Comparison of ENCODE assay signal across 36 cellular contexts in the genomic region with DNA sequence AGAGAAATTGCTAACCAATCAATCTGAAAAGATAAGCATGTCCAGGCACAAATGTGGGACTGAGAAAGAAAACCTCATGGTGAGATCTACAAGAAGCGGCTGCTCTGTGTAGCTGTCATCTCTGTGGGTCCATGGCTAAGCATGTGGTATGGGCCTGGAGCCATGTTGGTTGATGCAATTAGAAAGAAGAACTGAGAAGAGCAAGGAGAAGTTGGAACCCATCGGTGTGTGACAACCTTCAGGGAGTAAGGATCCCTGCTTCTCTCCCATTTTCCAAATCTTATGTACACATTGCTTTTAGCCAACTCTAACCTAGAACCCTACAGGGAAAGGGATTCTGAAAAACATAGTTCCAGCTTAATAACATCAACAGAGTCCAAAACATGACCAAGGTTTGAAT.
"Had no signal": no experiment of that assay in that cellular context is flagged by ENCODE, and none has a peak within 500 bp of the region (broad histone marks: within the 10 kb centered on the region; RNA-seq: fewer than 3 reads in every experiment).

No MANE protein-coding gene starts in this region.

- H3K27me3 Mint-ChIP-seq: activated B cell treated with CpG ODN at 0.5 μM for 24 hours; activated CD4-positive, alpha-beta memory T cell treated with anti-CD3 and anti-CD28 coated beads for 36 hours; activated CD4-positive, alpha-beta T cell treated with anti-CD3 and anti-CD28 coated beads, Interleukin-2, amount 10 ng/mL, durations not matched to agents 24 days and 14 days; activated CD8-positive, alpha-beta memory T cell treated with anti-CD3 and anti-CD28 coated beads, Interleukin-2, amount 10 ng/mL, durations not matched to agents 7 days and 5 days; activated CD8-positive, alpha-beta T cell treated with anti-CD3 and anti-CD28 coated beads for 36 hours; activated naive CD4-positive, alpha-beta T cell treated with anti-CD3 and anti-CD28 coated beads, Interleukin-2, amount 10 ng/mL, durations not matched to agents 7 days and 5 days; activated naive CD4-positive, alpha-beta T cell treated with anti-CD3 and anti-CD28 coated beads, Interleukin-2, amount 50 U/mL, for 24 hours; activated naive CD8-positive, alpha-beta T cell; activated naive CD8-positive, alpha-beta T cell treated with anti-CD3 and anti-CD28 coated beads, Interleukin-2, amount 10 ng/mL, durations not matched to agents 7 days and 5 days; activated naive CD8-positive, alpha-beta T cell treated with anti-CD3 and anti-CD28 coated beads, Interleukin-2, amount 50 U/mL, for 24 hours; activated T-cell treated with anti-CD3 and anti-CD28 coated beads, Interleukin-2, amount 50 U/mL, for 24 hours; central memory CD8-positive, alpha-beta T cell had no signal

- H3K4me1 ChIP-seq: ascending aorta had no signal

- H3K4me1 Mint-ChIP-seq: activated B cell treated with CpG ODN at 0.5 μM for 24 hours; activated CD4-positive, alpha-beta T cell treated with anti-CD3 and anti-CD28 coated beads, Interleukin-2, amount 10 ng/mL, durations not matched to agents 24 days and 14 days; activated CD8-positive, alpha-beta memory T cell treated with anti-CD3 and anti-CD28 coated beads, Interleukin-2, amount 10 ng/mL, durations not matched to agents 7 days and 5 days; activated naive CD4-positive, alpha-beta T cell treated with anti-CD3 and anti-CD28 coated beads, Interleukin-2, amount 10 ng/mL, durations not matched to agents 7 days and 5 days; activated naive CD4-positive, alpha-beta T cell treated with anti-CD3 and anti-CD28 coated beads, Interleukin-2, amount 50 U/mL, for 24 hours; activated naive CD8-positive, alpha-beta T cell treated with anti-CD3 and anti-CD28 coated beads, Interleukin-2, amount 10 ng/mL, durations not matched to agents 7 days and 5 days; activated naive CD8-positive, alpha-beta T cell treated with anti-CD3 and anti-CD28 coated beads, Interleukin-2, amount 50 U/mL, for 24 hours; brain; central memory CD8-positive, alpha-beta T cell had no signal

- H3K4me3 Mint-ChIP-seq: activated B cell treated with CpG ODN at 0.5 μM for 24 hours; activated CD4-positive, alpha-beta memory T cell treated with anti-CD3 and anti-CD28 coated beads for 36 hours; activated CD4-positive, alpha-beta T cell treated with anti-CD3 and anti-CD28 coated beads, Interleukin-2, amount 10 ng/mL, durations not matched to agents 24 days and 14 days; activated CD8-positive, alpha-beta memory T cell treated with anti-CD3 and anti-CD28 coated beads, Interleukin-2, amount 10 ng/mL, durations not matched to agents 7 days and 5 days; activated CD8-positive, alpha-beta T cell treated with anti-CD3 and anti-CD28 coated beads for 36 hours; activated naive CD4-positive, alpha-beta T cell treated with anti-CD3 and anti-CD28 coated beads, Interleukin-2, amount 10 ng/mL, durations not matched to agents 7 days and 5 days; activated naive CD4-positive, alpha-beta T cell treated with anti-CD3 and anti-CD28 coated beads, Interleukin-2, amount 50 U/mL, for 24 hours; activated naive CD8-positive, alpha-beta T cell; activated naive CD8-positive, alpha-beta T cell treated with anti-CD3 and anti-CD28 coated beads, Interleukin-2, amount 10 ng/mL, durations not matched to agents 7 days and 5 days; activated naive CD8-positive, alpha-beta T cell treated with anti-CD3 and anti-CD28 coated beads, Interleukin-2, amount 50 U/mL, for 24 hours; activated T-cell treated with anti-CD3 and anti-CD28 coated beads, Interleukin-2, amount 50 U/mL, for 24 hours; brain; central memory CD8-positive, alpha-beta T cell; T-helper 1 cell treated with Interleukin-12 subunit alpha and Interleukin-12 subunit beta and Interleukin-4 antibody, amounts not matched to agents 30 μg/mL and 1 μg/mL, for 36 hours; T-helper 2 cell treated with Interferon-gamma antibody and Interleukin-4, amounts not matched to agents 5 μg/mL and 100 μg/mL, for 36 hours had no signal

- H3K4me3 ChIP-seq: ascending aorta, cardiac muscle cell had no signal

- H3K9me3 ChIP-seq: ascending aorta had no signal

- H3K36me3 Mint-ChIP-seq: activated CD4-positive, alpha-beta memory T cell treated with anti-CD3 and anti-CD28 coated beads for 36 hours; activated CD8-positive, alpha-beta memory T cell treated with anti-CD3 and anti-CD28 coated beads, Interleukin-2, amount 10 ng/mL, durations not matched to agents 7 days and 5 days; activated naive CD4-positive, alpha-beta T cell treated with anti-CD3 and anti-CD28 coated beads, Interleukin-2, amount 10 ng/mL, durations not matched to agents 7 days and 5 days; activated naive CD4-positive, alpha-beta T cell treated with anti-CD3 and anti-CD28 coated beads, Interleukin-2, amount 50 U/mL, for 24 hours; activated naive CD8-positive, alpha-beta T cell; activated naive CD8-positive, alpha-beta T cell treated with anti-CD3 and anti-CD28 coated beads, Interleukin-2, amount 10 ng/mL, durations not matched to agents 7 days and 5 days; brain had no signal

- ATAC-seq: activated CD8-positive, alpha-beta memory T cell treated with anti-CD3 and anti-CD28 coated beads, Interleukin-2, amount 10 ng/mL, durations not matched to agents 7 days and 5 days; activated CD8-positive, alpha-beta T cell treated with anti-CD3 and anti-CD28 coated beads for 36 hours; activated naive CD8-positive, alpha-beta T cell treated with anti-CD3 and anti-CD28 coated beads, Interleukin-2, amount 50 U/mL, for 24 hours had no signal

- H3K9me3 Mint-ChIP-seq: activated CD4-positive, alpha-beta T cell treated with anti-CD3 and anti-CD28 coated beads, Interleukin-2, amount 10 ng/mL, durations not matched to agents 24 days and 14 days had no signal

- H3K36me3 ChIP-seq: ascending aorta, cardiac muscle cell had no signal

- FAIRE-seq: bronchial epithelial cell, TTC549 had no signal

- DNase-seq: activated B cell treated with CpG ODN at 0.5 μM for 24 hours; activated CD4-positive, alpha-beta memory T cell treated with anti-CD3 and anti-CD28 coated beads for 36 hours; activated CD4-positive, alpha-beta T cell treated with anti-CD3 and anti-CD28 coated beads for 4 hours; activated CD4-positive, alpha-beta T cell treated with anti-CD3 and anti-CD28 coated beads, Interleukin-2, amount 10 ng/mL, durations not matched to agents 24 days and 14 days; activated CD4-positive, alpha-beta T cell treated with anti-CD3 and anti-CD28 coated beads, Interleukin-2, amount 50 U/mL, for 1 hour; activated CD4-positive, alpha-beta T cell treated with anti-CD3 and anti-CD28 coated beads, Interleukin-2, amount 50 U/mL, for 4 hours; activated CD4-positive, CD25-positive, alpha-beta regulatory T cell treated with anti-CD3 and anti-CD28 coated beads, Interleukin-2, amount 50 U/mL, for 72 hours; activated CD8-positive, alpha-beta memory T cell treated with anti-CD3 and anti-CD28 coated beads, Interleukin-2, amount 10 ng/mL, durations not matched to agents 7 days and 5 days; activated CD8-positive, alpha-beta memory T cell treated with anti-CD3 and anti-CD28 coated beads, Interleukin-2, amount 50 U/mL, for 48 hours; activated CD8-positive, alpha-beta T cell treated with anti-CD3 and anti-CD28 coated beads for 36 hours; activated effector memory CD4-positive, alpha-beta T cell treated with Interleukin-2 at 50 U/mL for 16 hours; activated gamma-delta T cell; activated naive CD4-positive, alpha-beta T cell treated with anti-CD3 and anti-CD28 coated beads, Interleukin-2, amount 10 ng/mL, durations not matched to agents 7 days and 5 days; activated naive CD4-positive, alpha-beta T cell treated with Interleukin-2 at 50 U/mL for 16 hours; activated naive CD8-positive, alpha-beta T cell treated with anti-CD3 and anti-CD28 coated beads, Interleukin-2, amount 10 ng/mL, durations not matched to agents 7 days and 5 days; activated naive CD8-positive, alpha-beta T cell treated with anti-CD3 and anti-CD28 coated beads, Interleukin-2, amount 50 U/mL, for 24 hours; activated T-cell treated with anti-CD3 and anti-CD28 coated beads, Interleukin-2, amount 50 U/mL, for 24 hours; activated T-cell treated with anti-CD3 and anti-CD28 coated beads, Interleukin-2, amount 50 U/mL, for 48 hours; amygdala; anterior cingulate cortex; caudate nucleus; cerebellar nuclear complex; T-helper 2 cell; T-helper 9 cell had no signal

- H3K27ac Mint-ChIP-seq: activated B cell treated with CpG ODN at 0.5 μM for 24 hours; activated CD4-positive, alpha-beta memory T cell treated with anti-CD3 and anti-CD28 coated beads for 36 hours; activated CD4-positive, alpha-beta T cell treated with anti-CD3 and anti-CD28 coated beads, Interleukin-2, amount 10 ng/mL, durations not matched to agents 24 days and 14 days; activated CD8-positive, alpha-beta memory T cell treated with anti-CD3 and anti-CD28 coated beads, Interleukin-2, amount 10 ng/mL, durations not matched to agents 7 days and 5 days; activated CD8-positive, alpha-beta T cell treated with anti-CD3 and anti-CD28 coated beads for 36 hours; activated naive CD4-positive, alpha-beta T cell treated with anti-CD3 and anti-CD28 coated beads, Interleukin-2, amount 10 ng/mL, durations not matched to agents 7 days and 5 days; activated naive CD4-positive, alpha-beta T cell treated with anti-CD3 and anti-CD28 coated beads, Interleukin-2, amount 50 U/mL, for 24 hours; activated naive CD8-positive, alpha-beta T cell; activated naive CD8-positive, alpha-beta T cell treated with anti-CD3 and anti-CD28 coated beads, Interleukin-2, amount 10 ng/mL, durations not matched to agents 7 days and 5 days; activated naive CD8-positive, alpha-beta T cell treated with anti-CD3 and anti-CD28 coated beads, Interleukin-2, amount 50 U/mL, for 24 hours; activated T-cell treated with anti-CD3 and anti-CD28 coated beads, Interleukin-2, amount 50 U/mL, for 24 hours; activated T-helper 2 cell treated with anti-CD3 and anti-CD28 coated beads, Interferon-gamma antibody, Interleukin-2, Interleukin-4, amounts not matched to agents 10 μg/mL and 5 μg/mL and 100 μg/mL, durations not matched to agents 14 hours and 24 hours and 36 hours; brain; T-helper 1 cell treated with Interleukin-12 subunit alpha and Interleukin-12 subunit beta and Interleukin-4 antibody, amounts not matched to agents 30 μg/mL and 1 μg/mL, for 36 hours; T-helper 2 cell treated with Interferon-gamma antibody and Interleukin-4, amounts not matched to agents 5 μg/mL and 100 μg/mL, for 36 hours had no signal

- H3K27me3 ChIP-seq: ascending aorta, cardiac muscle cell had no signal

- H3K27ac ChIP-seq: ascending aorta, cardiac muscle cell, VCaP had no signal
